Comparison of ENCODE assay signal across 17 cellular contexts in the genomic region with DNA sequence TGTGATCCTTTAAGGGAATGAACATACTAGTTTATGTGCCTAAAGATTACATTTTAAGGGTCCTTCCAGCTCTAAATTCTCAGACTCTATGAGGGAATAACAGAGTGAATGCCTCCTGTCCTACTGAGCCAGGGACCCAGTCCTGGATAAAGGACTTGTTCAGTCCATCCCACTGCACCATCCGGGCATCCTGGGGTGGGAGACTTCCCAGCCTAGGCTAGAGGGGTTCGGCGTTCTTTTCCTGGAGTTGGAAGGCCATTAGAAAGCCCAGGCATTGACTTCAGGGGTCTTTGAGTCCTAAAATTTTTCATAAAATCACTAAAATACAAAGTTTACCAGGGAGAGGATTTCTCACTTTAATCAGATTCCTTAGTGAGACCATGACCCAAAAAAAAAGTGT.
DNase-seq lines count a peak whose midpoint lies in the region; ATAC-seq and TF ChIP-seq lines count a peak whose summit lies in the region.
"Had no signal": no experiment of that assay in that cellular context is flagged by ENCODE, and none has a peak within 500 bp of the region (broad histone marks: within the 10 kb centered on the region; RNA-seq: fewer than 3 reads in every experiment).

No MANE protein-coding gene starts in this region.

- no peak for ATAC-seq in WTC11
- no peak for ATAC-seq in sciatic nerve
- ATAC-seq: CD8-positive, alpha-beta T cell; GM12878; HepG2 had no signal

- H3K27ac ChIP-seq in endodermal cell (ENCODE audit: low read depth, low read length) = no peak overlapping the region
- H3K27ac ChIP-seq: BLaER1 treated with 17β-estradiol and CSF1 and Interleukin-3, amounts not matched to agents 10 nM and 100 nM had no signal

- H3K4me3 Mint-ChIP-seq in WTC11 (no peak overlapping the region), endodermal cell (no peak overlapping the region)
- H3K4me3 Mint-ChIP-seq: B cell; CD8-positive, alpha-beta T cell had no signal

- H3K9me3 ChIP-seq in endodermal cell (ENCODE audit: control insufficient read depth, low read length) = no peaks in the 10 kb centered on the region
- H3K9me3 ChIP-seq: BLaER1 treated with 17β-estradiol and CSF1 and Interleukin-3, amounts not matched to agents 10 nM and 100 nM; HAP-1 had no signal

- H3K36me3 ChIP-seq in endodermal cell (ENCODE audit: control insufficient read depth, insufficient read depth, low read length) = no peaks in the 10 kb centered on the region
- H3K36me3 ChIP-seq: BLaER1 treated with 17β-estradiol and CSF1 and Interleukin-3, amounts not matched to agents 10 nM and 100 nM; HAP-1 had no signal

- DNase-seq in WTC11 (ENCODE audit: low spot score) (peak; percentile 1), endodermal cell (peak; percentile 28), sciatic nerve (ENCODE audit: low spot score) (peak; percentile 41), NCI-H345 treated with DMSO at 0.1 percent for 48 hours (lab: John Stamatoyannopoulos, UW; ENCODE audit: unreplicated experiment) (no peak)
- DNase-seq in activated CD4-positive, CD25-positive, alpha-beta regulatory T cell treated with anti-CD3 and anti-CD28 coated beads, Interleukin-2, amount 50 U/mL, for 72 hours = no peak
- DNase-seq in activated CD4-positive, alpha-beta T cell treated with anti-CD3 and anti-CD28 coated beads for 4 hours = no peak
- DNase-seq: Calu3; CD8-positive, alpha-beta T cell; DMS 273 treated with DMSO at 0.1 percent for 48 hours; DMS53; DND-41; EL had no signal

- 94 to 97% methylated on average over 2 to 3 of the region's 3 CpGs for WGBS in endodermal cell (ENCODE audit: insufficient coverage in 1 of 2, insufficient read length in 1 of 2), 2 experiments

- CTCF ChIA-PET in WTC11 (lab: Charles Lee) = no interaction called here

- no peaks in the 10 kb centered on the region for H3K36me3 Mint-ChIP-seq in WTC11
- H3K36me3 Mint-ChIP-seq in endodermal cell (ENCODE audit: low read depth) = no peaks in the 10 kb centered on the region

- H3K4me3 ChIP-seq in endodermal cell (ENCODE audit: low read length) = no peak overlapping the region
- H3K4me3 ChIP-seq: BLaER1 treated with 17β-estradiol and CSF1 and Interleukin-3, amounts not matched to agents 10 nM and 100 nM; GM12878; HAP-1 had no signal

- POLR2A ChIA-PET in WTC11 (lab: Charles Lee) = no interaction called here

- H3K9ac ChIP-seq in endodermal cell (ENCODE audit: extremely low read depth, low read length, poor library complexity, severe bottlenecking) = no peak overlapping the region
- H3K9ac ChIP-seq: BLaER1 treated with 17β-estradiol and CSF1 and Interleukin-3, amounts not matched to agents 10 nM and 100 nM had no signal

- TF ChIP-seq CTCF in WTC11 (IDR thresholded peaks at IDR 0.05) (no peak), endodermal cell (conservative IDR thresholded peaks at IDR 0.05) (no peak)

- intact Hi-C loops in sciatic nerve (cut with DNase I) = no loop called here

- H3K27me3 ChIP-seq in endodermal cell (ENCODE audit: control insufficient read depth, insufficient read depth, low read length, poor library complexity, severe bottlenecking) = no peaks in the 10 kb centered on the region
- H3K27me3 ChIP-seq: BLaER1 treated with 17β-estradiol and CSF1 and Interleukin-3, amounts not matched to agents 10 nM and 100 nM had no signal

- H3K9me3 Mint-ChIP-seq in WTC11 = no peaks in the 10 kb centered on the region
- no peaks in the 10 kb centered on the region for H3K9me3 Mint-ChIP-seq in endodermal cell
- H3K9me3 Mint-ChIP-seq: CD8-positive, alpha-beta T cell had no signal

- H3K4me1 Mint-ChIP-seq in WTC11 = no peaks in the 10 kb centered on the region
- no peaks in the 10 kb centered on the region for H3K4me1 Mint-ChIP-seq in endodermal cell
- H3K4me1 Mint-ChIP-seq: B cell had no signal

- H3K27ac Mint-ChIP-seq in WTC11 (no peak overlapping the region), endodermal cell (no peak overlapping the region)
- H3K27ac Mint-ChIP-seq: B cell; CD8-positive, alpha-beta T cell had no signal

- no peaks in the 10 kb centered on the region for H3K4me1 ChIP-seq in endodermal cell (ENCODE audit: control insufficient read depth, insufficient read depth, low read length)
- H3K4me1 ChIP-seq: BLaER1 treated with 17β-estradiol and CSF1 and Interleukin-3, amounts not matched to agents 10 nM and 100 nM; HAP-1 had no signal

- H3K27me3 Mint-ChIP-seq in WTC11 (ENCODE audit: low read depth) (no peaks in the 10 kb centered on the region), endodermal cell (ENCODE audit: insufficient read depth) (no peaks in the 10 kb centered on the region)
- H3K27me3 Mint-ChIP-seq: B cell had no signal

TF ChIP-seq in WTC11, 78 proteins besides CTCF, POLR2A, EP300 and RAD21 (continues in another document):
- TF ChIP-seq ZNF219 (CRISPR knock-in tag; IDR thresholded peaks at IDR 0.05; ENCODE audit: borderline replicate concordance) (no peak), ZNF423 (CRISPR knock-in tag; IDR thresholded peaks at IDR 0.05) (no peak), ESRRA (CRISPR knock-in tag; IDR thresholded peaks at IDR 0.05; ENCODE audit: borderline replicate concordance) (no peak), ELF4 (CRISPR knock-in tag; IDR thresholded peaks at IDR 0.05; ENCODE audit: low read depth) (no peak), ZBTB21 (CRISPR knock-in tag; IDR thresholded peaks at IDR 0.05; ENCODE audit: borderline replicate concordance) (no peak), ETV6 (CRISPR knock-in tag; IDR thresholded peaks at IDR 0.05) (no peak), SOX15 (CRISPR knock-in tag; IDR thresholded peaks at IDR 0.05) (no peak)
- TF ChIP-seq, protein P1, sequence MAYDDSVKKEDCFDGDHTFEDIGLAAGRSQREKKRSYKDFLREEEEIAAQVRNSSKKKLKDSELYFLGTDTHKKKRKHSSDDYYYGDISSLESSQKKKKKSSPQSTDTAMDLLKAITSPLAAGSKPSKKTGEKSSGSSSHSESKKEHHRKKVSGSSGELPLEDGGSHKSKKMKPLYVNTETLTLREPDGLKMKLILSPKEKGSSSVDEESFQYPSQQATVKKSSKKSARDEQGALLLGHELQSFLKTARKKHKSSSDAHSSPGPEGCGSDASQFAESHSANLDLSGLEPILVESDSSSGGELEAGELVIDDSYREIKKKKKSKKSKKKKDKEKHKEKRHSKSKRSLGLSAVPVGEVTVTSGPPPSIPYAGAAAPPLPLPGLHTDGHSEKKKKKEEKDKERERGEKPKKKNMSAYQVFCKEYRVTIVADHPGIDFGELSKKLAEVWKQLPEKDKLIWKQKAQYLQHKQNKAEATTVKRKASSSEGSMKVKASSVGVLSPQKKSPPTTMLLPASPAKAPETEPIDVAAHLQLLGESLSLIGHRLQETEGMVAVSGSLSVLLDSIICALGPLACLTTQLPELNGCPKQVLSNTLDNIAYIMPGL (CRISPR knock-in tag; IDR thresholded peaks at IDR 0.05) = no peak
- TF ChIP-seq, protein P2, sequence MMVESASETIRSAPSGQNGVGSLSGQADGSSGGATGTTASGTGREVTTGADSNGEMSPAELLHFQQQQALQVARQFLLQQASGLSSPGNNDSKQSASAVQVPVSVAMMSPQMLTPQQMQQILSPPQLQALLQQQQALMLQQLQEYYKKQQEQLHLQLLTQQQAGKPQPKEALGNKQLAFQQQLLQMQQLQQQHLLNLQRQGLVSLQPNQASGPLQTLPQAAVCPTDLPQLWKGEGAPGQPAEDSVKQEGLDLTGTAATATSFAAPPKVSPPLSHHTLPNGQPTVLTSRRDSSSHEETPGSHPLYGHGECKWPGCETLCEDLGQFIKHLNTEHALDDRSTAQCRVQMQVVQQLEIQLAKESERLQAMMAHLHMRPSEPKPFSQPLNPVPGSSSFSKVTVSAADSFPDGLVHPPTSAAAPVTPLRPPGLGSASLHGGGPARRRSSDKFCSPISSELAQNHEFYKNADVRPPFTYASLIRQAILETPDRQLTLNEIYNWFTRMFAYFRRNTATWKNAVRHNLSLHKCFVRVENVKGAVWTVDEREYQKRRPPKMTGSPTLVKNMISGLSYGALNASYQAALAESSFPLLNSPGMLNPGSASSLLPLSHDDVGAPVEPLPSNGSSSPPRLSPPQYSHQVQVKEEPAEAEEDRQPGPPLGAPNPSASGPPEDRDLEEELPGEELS (CRISPR knock-in tag; IDR thresholded peaks at IDR 0.05) = no peak
- TF ChIP-seq, protein P3, sequence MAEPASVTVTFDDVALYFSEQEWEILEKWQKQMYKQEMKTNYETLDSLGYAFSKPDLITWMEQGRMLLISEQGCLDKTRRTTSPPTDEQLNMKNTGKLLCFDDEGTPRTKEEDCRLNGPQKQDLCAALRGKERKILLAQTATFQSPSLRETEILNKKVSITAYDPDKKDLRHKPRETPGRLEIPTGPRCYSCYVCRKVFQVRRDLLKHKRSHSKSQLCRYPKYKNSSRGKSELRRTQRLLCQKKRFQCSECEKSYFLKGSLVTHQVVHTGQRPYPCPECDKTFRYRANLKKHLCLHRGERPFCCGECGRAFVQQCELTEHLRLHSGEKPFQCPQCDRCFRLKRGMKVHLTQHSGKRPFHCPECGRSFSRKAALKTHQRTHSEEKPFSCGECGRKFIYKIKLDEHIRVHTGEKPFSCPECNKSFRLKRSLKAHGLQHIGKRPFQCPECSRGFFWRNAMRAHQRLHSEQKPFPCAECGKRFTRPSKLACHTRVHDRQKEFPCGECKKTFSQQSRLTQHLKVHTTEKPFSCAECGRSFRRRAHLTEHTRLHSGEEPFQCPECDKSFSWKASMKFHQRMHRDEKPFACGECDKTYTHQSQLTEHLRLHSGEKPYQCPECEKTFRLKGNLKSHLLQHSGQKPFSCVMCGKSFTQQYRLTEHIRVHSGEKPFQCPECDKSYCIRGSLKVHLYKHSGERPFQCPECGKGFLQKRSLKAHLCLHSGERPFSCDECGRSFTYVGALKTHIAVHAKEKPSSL (CRISPR knock-in tag; conservative IDR thresholded peaks at IDR 0.05) = no peak
- TF ChIP-seq, protein P4, sequence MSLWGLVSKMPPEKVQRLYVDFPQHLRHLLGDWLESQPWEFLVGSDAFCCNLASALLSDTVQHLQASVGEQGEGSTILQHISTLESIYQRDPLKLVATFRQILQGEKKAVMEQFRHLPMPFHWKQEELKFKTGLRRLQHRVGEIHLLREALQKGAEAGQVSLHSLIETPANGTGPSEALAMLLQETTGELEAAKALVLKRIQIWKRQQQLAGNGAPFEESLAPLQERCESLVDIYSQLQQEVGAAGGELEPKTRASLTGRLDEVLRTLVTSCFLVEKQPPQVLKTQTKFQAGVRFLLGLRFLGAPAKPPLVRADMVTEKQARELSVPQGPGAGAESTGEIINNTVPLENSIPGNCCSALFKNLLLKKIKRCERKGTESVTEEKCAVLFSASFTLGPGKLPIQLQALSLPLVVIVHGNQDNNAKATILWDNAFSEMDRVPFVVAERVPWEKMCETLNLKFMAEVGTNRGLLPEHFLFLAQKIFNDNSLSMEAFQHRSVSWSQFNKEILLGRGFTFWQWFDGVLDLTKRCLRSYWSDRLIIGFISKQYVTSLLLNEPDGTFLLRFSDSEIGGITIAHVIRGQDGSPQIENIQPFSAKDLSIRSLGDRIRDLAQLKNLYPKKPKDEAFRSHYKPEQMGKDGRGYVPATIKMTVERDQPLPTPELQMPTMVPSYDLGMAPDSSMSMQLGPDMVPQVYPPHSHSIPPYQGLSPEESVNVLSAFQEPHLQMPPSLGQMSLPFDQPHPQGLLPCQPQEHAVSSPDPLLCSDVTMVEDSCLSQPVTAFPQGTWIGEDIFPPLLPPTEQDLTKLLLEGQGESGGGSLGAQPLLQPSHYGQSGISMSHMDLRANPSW (CRISPR knock-in tag; conservative IDR thresholded peaks at IDR 0.05; ENCODE audit: low read depth) = no peak

Comparison
In these comparisons a context has a peak if more than half of its experiments do, and no peak if none do; other contexts are left out.
1. DNase-seq: peak in WTC11 (single experiment), endodermal cell (single experiment) and sciatic nerve (single experiment); none in activated CD4-positive, CD25-positive, alpha-beta regulatory T cell treated with anti-CD3 and anti-CD28 coated beads, Interleukin-2, amount 50 U/mL, for 72 hours (single experiment), NCI-H345 treated with DMSO at 0.1 percent for 48 hours (single experiment) and activated CD4-positive, alpha-beta T cell treated with anti-CD3 and anti-CD28 coated beads for 4 hours (0 of 2).